1 cellular context compared by ENCODE assay signal in genomic region chrX:139213241-139213709, GRCh38.
A peak's percentile ranks its signal among the peaks of the same experiment; 100 is the strongest.
TF ChIP-seq lines count a peak whose summit lies in the region.

No MANE protein-coding gene starts in this region.

TF ChIP-seq in K562, 482 proteins besides CTCF, POLR2A, EP300 and RAD21 (continued from another document and continues in another):
- TF ChIP-seq MLX (CRISPR knock-in tag; conservative IDR thresholded peaks at IDR 0.05): no peak
- TF ChIP-seq SNAPC5 (CRISPR knock-in tag; IDR thresholded peaks at IDR 0.05): no peak
- TF ChIP-seq ZFX (CRISPR knock-in tag; IDR thresholded peaks at IDR 0.05): no peak
- peak; percentile 93 for TF ChIP-seq DPF2 (IDR thresholded peaks at IDR 0.05)
- TF ChIP-seq GTF2B (IDR thresholded peaks at IDR 0.05; ENCODE audit: extremely low read depth, insufficient read length): no peak
- TF ChIP-seq IRF9 (tag; IDR thresholded peaks at IDR 0.05): no peak
- no peak for TF ChIP-seq ZNF347 (CRISPR knock-in tag; IDR thresholded peaks at IDR 0.05; ENCODE audit: low read depth)
- no peak for TF ChIP-seq ZNF146 (CRISPR knock-in tag; IDR thresholded peaks at IDR 0.05; ENCODE audit: unreplicated experiment)
- no peak for TF ChIP-seq ATF4 (CRISPR knock-in tag; IDR thresholded peaks at IDR 0.05)
- 0 out of 2 replicates have a peak, but pooled peaks have one; percentile 4 for TF ChIP-seq SPI1 (IDR thresholded peaks at IDR 0.05; ENCODE audit: borderline replicate concordance, low read depth, low read length)
- no peak for TF ChIP-seq PHB (CRISPR knock-in tag; IDR thresholded peaks at IDR 0.05)
- no peak for TF ChIP-seq ZNF785 (CRISPR knock-in tag; IDR thresholded peaks at IDR 0.05)
- TF ChIP-seq E2F4 (CRISPR knock-in tag; IDR thresholded peaks at IDR 0.05; ENCODE audit: low read depth): no peak
- no peak for TF ChIP-seq ZNF282 (CRISPR knock-in tag; IDR thresholded peaks at IDR 0.05)
- TF ChIP-seq PTRF (tag; IDR thresholded peaks at IDR 0.05): no peak
- no peak for TF ChIP-seq RFX1 (IDR thresholded peaks at IDR 0.05)
- no peak for TF ChIP-seq EGR1 (conservative IDR thresholded peaks at IDR 0.05)
- TF ChIP-seq ZNF121 (CRISPR knock-in tag; conservative IDR thresholded peaks at IDR 0.05): no peak
- TF ChIP-seq ZNF830 (CRISPR knock-in tag; IDR thresholded peaks at IDR 0.05): no peak
- TF ChIP-seq ETV1 (tag; conservative IDR thresholded peaks at IDR 0.05; ENCODE audit: low read depth): peak; percentile 94
- TF ChIP-seq RBBP5 (IDR thresholded peaks at IDR 0.05; ENCODE audit: borderline replicate concordance, insufficient read depth, low read length, poor library complexity, severe bottlenecking): no peak
- TF ChIP-seq HSF4 (CRISPR knock-in tag; IDR thresholded peaks at IDR 0.05; ENCODE audit: borderline replicate concordance): no peak
- TF ChIP-seq RBM25 (IDR thresholded peaks at IDR 0.05; ENCODE audit: low read depth, low read length, severe bottlenecking): no peak
- no peak for TF ChIP-seq RBM15 (IDR thresholded peaks at IDR 0.05; ENCODE audit: insufficient read depth, low read length)
- TF ChIP-seq EHMT2 (IDR thresholded peaks at IDR 0.05): 0 out of 2 replicates have a peak, but pooled peaks have one; percentile 52
- no peak for TF ChIP-seq ETS2 (tag; IDR thresholded peaks at IDR 0.05; ENCODE audit: borderline replicate concordance, poor library complexity, severe bottlenecking)
- no peak for TF ChIP-seq MEF2A (IDR thresholded peaks at IDR 0.05; ENCODE audit: control insufficient read depth, low read depth, low read length)
- no peak for TF ChIP-seq ARID3B (CRISPR knock-in tag; IDR thresholded peaks at IDR 0.05; ENCODE audit: borderline replicate concordance)
- no peak for TF ChIP-seq ESRRB (CRISPR knock-in tag; IDR thresholded peaks at IDR 0.05; ENCODE audit: borderline replicate concordance)
- TF ChIP-seq ZNF143 (CRISPR knock-in tag; IDR thresholded peaks at IDR 0.05): no peak
- TF ChIP-seq SMAD4 (CRISPR knock-in tag; conservative IDR thresholded peaks at IDR 0.05): no peak
- TF ChIP-seq PURB (CRISPR knock-in tag; IDR thresholded peaks at IDR 0.05; ENCODE audit: low read depth): no peak
- TF ChIP-seq TAF9B (IDR thresholded peaks at IDR 0.05; ENCODE audit: partially characterized antibody): peak; percentile 63
- TF ChIP-seq ARID2 (IDR thresholded peaks at IDR 0.05): no peak
- no peak for TF ChIP-seq RBM34 (IDR thresholded peaks at IDR 0.05; ENCODE audit: borderline replicate concordance, insufficient read depth, low read length)
- TF ChIP-seq ZBTB34 (CRISPR knock-in tag; IDR thresholded peaks at IDR 0.05): no peak
- peak; percentile 75 for TF ChIP-seq POLR2AphosphoS5 (IDR thresholded peaks at IDR 0.05; ENCODE audit: control insufficient read depth, insufficient read depth, low read depth, low read length)
- TF ChIP-seq YY1 (IDR thresholded peaks at IDR 0.05; ENCODE audit: borderline replicate concordance in 1 of 3, control insufficient read depth in 1 of 3, extremely low read depth in 1 of 3, insufficient read depth in 3 of 3, insufficient read length in 1 of 3, insufficient replicate concordance in 2 of 3, low read depth in 1 of 3, low read length in 2 of 3): no peak
- TF ChIP-seq GTF3C2 (IDR thresholded peaks at IDR 0.05; ENCODE audit: borderline replicate concordance, extremely low read depth, insufficient read length): no peak
- TF ChIP-seq FOXJ2 (tag; IDR thresholded peaks at IDR 0.05): no peak
- TF ChIP-seq RNF2 (IDR thresholded peaks at IDR 0.05): peak; percentile 93
- no peak for TF ChIP-seq BMI1 (IDR thresholded peaks at IDR 0.05; ENCODE audit: low read length)
- TF ChIP-seq C11orf30 (IDR thresholded peaks at IDR 0.05; ENCODE audit: low read depth): no peak
- peak; percentile 72 for TF ChIP-seq POLR2H (tag; IDR thresholded peaks at IDR 0.05; ENCODE audit: low read depth)
- no peak for TF ChIP-seq ZKSCAN1 (IDR thresholded peaks at IDR 0.05; ENCODE audit: low read depth, low read length)
- peak; percentile 86 to 90 for TF ChIP-seq TRIM24 (IDR thresholded peaks at IDR 0.05)
- peak; percentile 51; the same call in 1 of the 2 replicates for TF ChIP-seq NFE2 (IDR thresholded peaks at IDR 0.05; ENCODE audit: low read depth)
- no peak for TF ChIP-seq MED1 (CRISPR knock-in tag; IDR thresholded peaks at IDR 0.05; ENCODE audit: borderline replicate concordance)
- TF ChIP-seq FOS (IDR thresholded peaks at IDR 0.05; ENCODE audit: extremely low read depth, insufficient read length): no peak
- TF ChIP-seq ZNF764 (CRISPR knock-in tag; IDR thresholded peaks at IDR 0.05; ENCODE audit: low read depth): no peak
- no peak for TF ChIP-seq HOXB6 (CRISPR knock-in tag; IDR thresholded peaks at IDR 0.05; ENCODE audit: borderline replicate concordance)
- TF ChIP-seq SMARCA4 (IDR thresholded peaks at IDR 0.05): peak; percentile 94
- peak in 1 of 2 experiments; percentile 48; a peak in 1 of 4 replicates for TF ChIP-seq ZMIZ1 (IDR thresholded peaks at IDR 0.05; ENCODE audit: low read depth in 2 of 2, low read length in 2 of 2)
- TF ChIP-seq ZFP36 (IDR thresholded peaks at IDR 0.05; ENCODE audit: low read depth, low read length, partially characterized antibody): no peak
- no peak for TF ChIP-seq RHOXF2B (CRISPR knock-in tag; conservative IDR thresholded peaks at IDR 0.05)
- 0 out of 2 replicates have a peak, but pooled peaks have one; percentile 19 for TF ChIP-seq SUPT5H (IDR thresholded peaks at IDR 0.05)
- no peak for TF ChIP-seq NR2C1 (IDR thresholded peaks at IDR 0.05)
- TF ChIP-seq NR2C1 (tag; IDR thresholded peaks at IDR 0.05): no peak
- no peak for TF ChIP-seq ZNF274 (IDR thresholded peaks at IDR 0.05; ENCODE audit: borderline replicate concordance, low read depth, low read length)
